In genomic region chr1:228059536-228060457, GRCh38 we compare ENCODE assay signal across 8 cellular contexts. TPM values are rescaled to one million over a fixed set of nuclear protein-coding genes. Genes with fewer than 3 reads are reported as not detected.
A peak's percentile ranks its signal among the peaks of the same experiment; 100 is the strongest.
DNase-seq lines count a peak whose midpoint lies in the region; ATAC-seq, FAIRE-seq and TF ChIP-seq lines count a peak whose summit lies in the region.

No MANE protein-coding gene starts in this region.

- H3K4me2 ChIP-seq in H1 (ENCODE audit: insufficient read depth in 1 of 2, low read depth in 2 of 2, low read length in 2 of 2), result peak overlapping the region; percentile 65 to 94

- intact Hi-C loops in upper lobe of right lung (cut with DNase I), result no loop called here

- H3K23me2 ChIP-seq in H1 (ENCODE audit: low read depth, low read length), result peaks cover 2% of the 10 kb centered on the region; the same call in 1 of the 2 replicates

- 3% methylated on average over 19 of the region's 35 CpGs; no CpG with 5 or more reads in 1 of the 2 experiments for WGBS in H1 (ENCODE audit: extremely low coverage in 1 of 2, insufficient coverage in 1 of 2, insufficient read length in 1 of 2, insufficient replicate concordance in 2 of 2, low coverage in 1 of 2, low lambda C conversion rate in 2 of 2, missing lambda C conversion rate in 1 of 2), 2 experiments

- H3K27ac ChIP-seq in H1 (ENCODE audit: low read depth, low read length) (no peak overlapping the region; the same call in 1 of the 2 replicates), upper lobe of right lung (peak overlapping the region; percentile 51)

- H2BK15ac ChIP-seq in H1 (ENCODE audit: low read length), result no peak overlapping the region

- H3K56ac ChIP-seq in H1 (replicated peaks; ENCODE audit: insufficient read length, low read depth, low read length), result no peak overlapping the region

- H3K14ac ChIP-seq in H1 (ENCODE audit: insufficient read length), result no peak overlapping the region

- H3K4me3 ChIP-seq in H1 (ENCODE audit: extremely low read depth in 1 of 4, insufficient read depth in 2 of 4, low read depth in 3 of 4, low read length in 4 of 4) (peak overlapping the region; percentile 50 to 75 (median 69)), upper lobe of right lung (peak overlapping the region; percentile 38)

- H3K23ac ChIP-seq in H1 (ENCODE audit: insufficient read length), result no peak overlapping the region

- TF ChIP-seq POLR2A in H1 (IDR thresholded peaks at IDR 0.05; ENCODE audit: control extremely low read depth in 1 of 2, low read depth in 2 of 2, low read length in 2 of 2), result no peak

- H3K36me3 Mint-ChIP-seq in activated CD4-positive, alpha-beta T cell treated with anti-CD3 and anti-CD28 coated beads, Interleukin-2, amount 10 ng/mL, durations not matched to agents 7 days and 5 days (ENCODE audit: low read depth), result no peaks in the 10 kb centered on the region
- H3K36me3 Mint-ChIP-seq in nephron progenitor cell (ENCODE audit: low read depth), result no peaks in the 10 kb centered on the region

- no peak overlapping the region for H2BK120ac ChIP-seq in H1 (replicated peaks; ENCODE audit: low read depth, low read length)

- H2BK5ac ChIP-seq in H1 (ENCODE audit: low read depth, low read length), result no peak overlapping the region

- H2BK12ac ChIP-seq in H1 (ENCODE audit: low read depth, low read length), result no peak overlapping the region

- no peaks in the 10 kb centered on the region for H3K9me3 Mint-ChIP-seq in activated CD4-positive, alpha-beta T cell treated with anti-CD3 and anti-CD28 coated beads, Interleukin-2, amount 10 ng/mL, durations not matched to agents 7 days and 5 days
- peaks cover 30% of the 10 kb centered on the region for H3K9me3 Mint-ChIP-seq in nephron progenitor cell

- peak overlapping the region; percentile 66 for H4K5ac ChIP-seq in H1 (ENCODE audit: insufficient read length, low read depth, low read length)

- TF ChIP-seq EP300 in H1 (IDR thresholded peaks at IDR 0.05; ENCODE audit: borderline replicate concordance in 1 of 2, low read depth in 2 of 2, low read length in 2 of 2), result no peak

- peak overlapping the region; percentile 80; the same call in 1 of the 2 replicates for H2AFZ ChIP-seq in H1 (ENCODE audit: low read length)

- no peak overlapping the region for H3K4ac ChIP-seq in H1 (replicated peaks; ENCODE audit: insufficient read length, low read depth, low read length)

- peak overlapping the region; percentile 80 for H4K8ac ChIP-seq in H1 (ENCODE audit: extremely low read depth, insufficient read depth, low read length)

- CTCF ChIA-PET in activated CD4-positive, alpha-beta T cell treated with anti-CD3 and anti-CD28 coated beads, Interleukin-2, amount 10 ng/mL, durations not matched to agents 7 days and 5 days (lab: Charles Lee), result interaction anchor here (1.5 to 2.6 kb wide), 2 partner anchors 12 to 17 kb away, joined by 3 to 11 read pairs; no protein-coding TSS in a partner anchor
- CTCF ChIA-PET in H1 (lab: Charles Lee; ENCODE audit: partially characterized antibody), result interaction anchor here (0.6 to 14.1 kb wide), 11 partner anchors 14 to 569 kb away, joined by 3 to 197 read pairs (median 3); partner anchors contain the start of gene WNT3A

- H3K4me1 ChIP-seq in H1 (replicated peaks in 1 of 4; ENCODE audit: control insufficient read depth in 3 of 4, insufficient read depth in 4 of 4, low read length in 3 of 4) (peaks cover 0 to 6% (median 2%) of the 10 kb centered on the region in 4 experiments; a peak in 3 of 7 replicates), upper lobe of right lung (peaks cover 14% of the 10 kb centered on the region)

- H2AK5ac ChIP-seq in H1 (ENCODE audit: low read depth, low read length), result no peak overlapping the region; the same call in 1 of the 2 replicates

- peak; percentile 13 for FAIRE-seq in H1 (lab: Jason Lieb, UNC)

- DNase-seq in Caki2 (ENCODE audit: low read depth), result peak; percentile 91
- peak; percentile 92 for DNase-seq in NAMALWA (ENCODE audit: low spot score)
- peak; percentile 62 for DNase-seq in activated CD4-positive, alpha-beta T cell treated with anti-CD3 and anti-CD28 coated beads, Interleukin-2, amount 10 ng/mL, durations not matched to agents 7 days and 5 days
- peak; percentile 88 to 100 for DNase-seq in H1 (ENCODE audit: low read depth in 1 of 2, low spot score in 2 of 2)
- DNase-seq in nephron progenitor cell, result peak; percentile 94
- peak; percentile 99 for DNase-seq in upper lobe of right lung
- DNase-seq in NCI-H446 (lab: John Stamatoyannopoulos, UW), result no peak

- H3K4me1 Mint-ChIP-seq in activated CD4-positive, alpha-beta T cell treated with anti-CD3 and anti-CD28 coated beads, Interleukin-2, amount 10 ng/mL, durations not matched to agents 7 days and 5 days, result peaks cover 15% of the 10 kb centered on the region
- peaks cover 6% of the 10 kb centered on the region for H3K4me1 Mint-ChIP-seq in nephron progenitor cell

- in situ Hi-C loops in Caki2 (cut with HindIII; ENCODE audit: low pct_unique_long_range_greater_than_20kb, low sequenced_read_pairs), result no loop called here

- H3K27me3 ChIP-seq in H1 (replicated peaks in 1 of 4; ENCODE audit: control insufficient read depth in 3 of 4, extremely low read depth in 1 of 4, insufficient read depth in 3 of 4, low read length in 3 of 4), result peaks cover 19 to 77% (median 64%) of the 10 kb centered on the region in 4 experiments
- peaks cover 69% of the 10 kb centered on the region for H3K27me3 ChIP-seq in upper lobe of right lung

- H3K27me3 Mint-ChIP-seq in activated CD4-positive, alpha-beta T cell treated with anti-CD3 and anti-CD28 coated beads, Interleukin-2, amount 10 ng/mL, durations not matched to agents 7 days and 5 days, result peaks cover 57% of the 10 kb centered on the region
- H3K27me3 Mint-ChIP-seq in nephron progenitor cell (ENCODE audit: low read depth, poor library complexity), result peaks cover 70% of the 10 kb centered on the region

- no peak overlapping the region; a peak in 1 of 7 replicates for H3K9ac ChIP-seq in H1 (replicated peaks in 1 of 4; ENCODE audit: extremely low read depth in 1 of 4, low read depth in 3 of 4, low read length in 3 of 4)

- H4K91ac ChIP-seq in H1 (replicated peaks; ENCODE audit: insufficient read length, low read length), result no peak overlapping the region

- TF ChIP-seq RAD21 in H1 (IDR thresholded peaks at IDR 0.05 in 1 of 2, conservative IDR thresholded peaks at IDR 0.05 in 1 of 2; ENCODE audit: low read depth in 2 of 2, low read length in 2 of 2), result no peak

- POLR2A ChIA-PET in activated CD4-positive, alpha-beta T cell treated with anti-CD3 and anti-CD28 coated beads, Interleukin-2, amount 10 ng/mL, durations not matched to agents 7 days and 5 days (lab: Charles Lee), result no interaction called here
- POLR2A ChIA-PET in H1 (lab: Charles Lee; ENCODE audit: partially characterized antibody), result interaction anchor here (1.0 to 2.1 kb wide), 8 partner anchors 11 to 398 kb away, joined by 3 to 5 read pairs (median 4); partner anchors contain the start of gene WNT3A

- H3K36me3 ChIP-seq in H1 (ENCODE audit: control insufficient read depth in 2 of 4, insufficient read depth in 4 of 4, low read length in 3 of 4), result no peaks in the 10 kb centered on the region
- no peaks in the 10 kb centered on the region for H3K36me3 ChIP-seq in upper lobe of right lung

- H3K27ac Mint-ChIP-seq in activated CD4-positive, alpha-beta T cell treated with anti-CD3 and anti-CD28 coated beads, Interleukin-2, amount 10 ng/mL, durations not matched to agents 7 days and 5 days, result no peak overlapping the region
- H3K27ac Mint-ChIP-seq in nephron progenitor cell, result no peak overlapping the region

- TF ChIP-seq CTCF in H1 (IDR thresholded peaks at IDR 0.05; ENCODE audit: control extremely low read depth in 1 of 3, insufficient read depth in 1 of 3, low read depth in 1 of 3, low read length in 3 of 3) (no peak), nephron progenitor cell (IDR thresholded peaks at IDR 0.05) (no peak), upper lobe of right lung (IDR thresholded peaks at IDR 0.05) (no peak)

- H3K4me3 Mint-ChIP-seq in activated CD4-positive, alpha-beta T cell treated with anti-CD3 and anti-CD28 coated beads, Interleukin-2, amount 10 ng/mL, durations not matched to agents 7 days and 5 days, result peak overlapping the region; percentile 50
- H3K4me3 Mint-ChIP-seq in nephron progenitor cell, result peak overlapping the region; percentile 64

- no peaks in the 10 kb centered on the region for H3K79me2 ChIP-seq in H1 (ENCODE audit: control insufficient read depth in 1 of 2, insufficient read depth in 2 of 2, low read length in 2 of 2)

- peak; percentile 92 for ATAC-seq in upper lobe of right lung
- no peak for ATAC-seq in HG02763 (IDR thresholded peaks at IDR 0.05; ENCODE audit: unreplicated experiment)

- H3K9me3 ChIP-seq in H1 (ENCODE audit: insufficient read depth in 2 of 2, low read depth in 1 of 2, low read length in 1 of 2), result no peaks in the 10 kb centered on the region
- H3K9me3 ChIP-seq in upper lobe of right lung, result no peaks in the 10 kb centered on the region

- H4K20me1 ChIP-seq in H1 (replicated peaks in 1 of 2; ENCODE audit: control insufficient read depth in 1 of 2, insufficient read depth in 2 of 2, low read length in 2 of 2), result no peaks in the 10 kb centered on the region

- no peaks in the 10 kb centered on the region for H3K79me1 ChIP-seq in H1 (ENCODE audit: low read depth, low read length)

- no peak overlapping the region for H2BK20ac ChIP-seq in H1 (ENCODE audit: low read length)

- peak overlapping the region; percentile 87 for H3K18ac ChIP-seq in H1 (ENCODE audit: extremely low read depth, low read length)

RNA-seq across cellular contexts. Expression of gene ARF1, which starts 22.7 kb away (rescaled TPM):
- total RNA-seq in Caki2 (2014; rRNA removed; shearing (Covaris generic); ENCODE audit: low replicate concordance), result 339 and 399 TPM in 2 replicates
- 100 to 1,000 TPM; 267 to 285 TPM for total RNA-seq in activated CD4-positive, alpha-beta T cell treated with anti-CD3 and anti-CD28 coated beads, Interleukin-2, amount 10 ng/mL, durations not matched to agents 7 days and 5 days
- 265 and 267 TPM in 2 replicates for total RNA-seq in H1 (2021; fragmentation: NEBNext Ultra II Directional; extraction: Animal tissue kit (Norgen Biotek cat#: 25700))
- polyA plus RNA-seq in H1 (2011; rRNA removed), result 471 and 606 TPM in 2 replicates
- 441 TPM for polyA plus RNA-seq in H1 (2011; cell fraction: cytosol; rRNA removed)
- 308 TPM for polyA plus RNA-seq in H1 (2011; cell fraction: nucleus; rRNA removed)
- polyA plus RNA-seq in H1 (2012, experiment 1 of 2), result 315 to 344 TPM (median 336 TPM) in 4 replicates
- 366 TPM for polyA plus RNA-seq in H1 (2012, experiment 2 of 2)
- polyA plus RNA-seq in H1 (2013, experiment 1 of 2), result 193 TPM
- polyA plus RNA-seq in H1 (2013, experiment 2 of 2), result 197 TPM
- polyA minus RNA-seq in H1 (2011; rRNA and poly(A)+ RNA removed), result 359 and 424 TPM in 2 replicates
- 253 TPM for polyA minus RNA-seq in H1 (2011; cell fraction: cytosol; rRNA and poly(A)+ RNA removed)
- polyA minus RNA-seq in H1 (2011; cell fraction: nucleus; rRNA and poly(A)+ RNA removed), result 129 TPM
- total RNA-seq in upper lobe of right lung, result 397 TPM

RNA-seq across cellular contexts. Expression of gene C1orf35, which starts 43.3 kb away (rescaled TPM):
- 57.9 and 61.2 TPM in 2 replicates for total RNA-seq in Caki2 (2014; rRNA removed; shearing (Covaris generic); ENCODE audit: low replicate concordance)
- total RNA-seq in activated CD4-positive, alpha-beta T cell treated with anti-CD3 and anti-CD28 coated beads, Interleukin-2, amount 10 ng/mL, durations not matched to agents 7 days and 5 days, result 10 to 100 TPM; 14.4 to 24.4 TPM
- total RNA-seq in H1 (2021; fragmentation: NEBNext Ultra II Directional; extraction: Animal tissue kit (Norgen Biotek cat#: 25700)), result 19.9 and 22.5 TPM in 2 replicates
- polyA plus RNA-seq in H1 (2011; rRNA removed), result 18.6 and 28.5 TPM in 2 replicates
- polyA plus RNA-seq in H1 (2011; cell fraction: cytosol; rRNA removed), result 23.7 TPM
- polyA plus RNA-seq in H1 (2011; cell fraction: nucleus; rRNA removed), result 41.3 TPM
- 15.0 to 30.9 TPM (median 25.2 TPM) in 4 replicates for polyA plus RNA-seq in H1 (2012, experiment 1 of 2)
- polyA plus RNA-seq in H1 (2012, experiment 2 of 2), result 17.1 TPM
- polyA plus RNA-seq in H1 (2013, experiment 1 of 2), result 26.2 TPM
- polyA plus RNA-seq in H1 (2013, experiment 2 of 2), result 25.8 TPM
- 1.3 and 1.4 TPM in 2 replicates for polyA minus RNA-seq in H1 (2011; rRNA and poly(A)+ RNA removed)
- polyA minus RNA-seq in H1 (2011; cell fraction: cytosol; rRNA and poly(A)+ RNA removed), result 4.6 TPM
- 5.5 TPM for polyA minus RNA-seq in H1 (2011; cell fraction: nucleus; rRNA and poly(A)+ RNA removed)
- 12.5 TPM for total RNA-seq in upper lobe of right lung

RNA-seq across cellular contexts. Expression of gene MRPL55, which starts 49.3 kb away (rescaled TPM):
- total RNA-seq in Caki2 (2014; rRNA removed; shearing (Covaris generic); ENCODE audit: low replicate concordance), result 126 and 138 TPM in 2 replicates
- 10 to 100 TPM; 38.6 to 44.1 TPM for total RNA-seq in activated CD4-positive, alpha-beta T cell treated with anti-CD3 and anti-CD28 coated beads, Interleukin-2, amount 10 ng/mL, durations not matched to agents 7 days and 5 days
- total RNA-seq in H1 (2021; fragmentation: NEBNext Ultra II Directional; extraction: Animal tissue kit (Norgen Biotek cat#: 25700)), result 59.0 and 62.7 TPM in 2 replicates
- polyA plus RNA-seq in H1 (2011; rRNA removed), result 244 and 249 TPM in 2 replicates
- polyA plus RNA-seq in H1 (2011; cell fraction: cytosol; rRNA removed), result 186 TPM
- polyA plus RNA-seq in H1 (2011; cell fraction: nucleus; rRNA removed), result 157 TPM
- polyA plus RNA-seq in H1 (2012, experiment 1 of 2), result 31.0 to 91.5 TPM (median 85.9 TPM) in 4 replicates
- 110 TPM for polyA plus RNA-seq in H1 (2012, experiment 2 of 2)
- 72.3 TPM for polyA plus RNA-seq in H1 (2013, experiment 1 of 2)
- 69.2 TPM for polyA plus RNA-seq in H1 (2013, experiment 2 of 2)
- polyA minus RNA-seq in H1 (2011; rRNA and poly(A)+ RNA removed), result 30.6 and 36.8 TPM in 2 replicates
- polyA minus RNA-seq in H1 (2011; cell fraction: cytosol; rRNA and poly(A)+ RNA removed), result 38.5 TPM
- 46.7 TPM for polyA minus RNA-seq in H1 (2011; cell fraction: nucleus; rRNA and poly(A)+ RNA removed)
- total RNA-seq in upper lobe of right lung, result 39.9 TPM

RNA-seq across cellular contexts. Expression of gene WNT3A, which starts 53.0 kb away (rescaled TPM):
- 0.49 TPM in 1 of 2 replicates, not detected in the other for total RNA-seq in Caki2 (2014; rRNA removed; shearing (Covaris generic); ENCODE audit: low replicate concordance)
- not detected for total RNA-seq in activated CD4-positive, alpha-beta T cell treated with anti-CD3 and anti-CD28 coated beads, Interleukin-2, amount 10 ng/mL, durations not matched to agents 7 days and 5 days
- 0.10 and 0.19 TPM in 2 replicates for total RNA-seq in H1 (2021; fragmentation: NEBNext Ultra II Directional; extraction: Animal tissue kit (Norgen Biotek cat#: 25700))
- polyA plus RNA-seq in H1 (2011; rRNA removed), result 0.08 and 0.13 TPM in 2 replicates
- 0.05 TPM for polyA plus RNA-seq in H1 (2011; cell fraction: cytosol; rRNA removed)
- 0.26 TPM for polyA plus RNA-seq in H1 (2011; cell fraction: nucleus; rRNA removed)
- 0.05 to 0.17 TPM (median 0.08 TPM) in 3 of 4 replicates, not detected in the other for polyA plus RNA-seq in H1 (2012, experiment 1 of 2)
- 0.13 TPM for polyA plus RNA-seq in H1 (2012, experiment 2 of 2)
- 0.02 TPM for polyA plus RNA-seq in H1 (2013, experiment 1 of 2)
- 0.07 TPM for polyA plus RNA-seq in H1 (2013, experiment 2 of 2)
- polyA minus RNA-seq in H1 (2011; rRNA and poly(A)+ RNA removed), result 0.06 and 0.07 TPM in 2 replicates
- polyA minus RNA-seq in H1 (2011; cell fraction: cytosol; rRNA and poly(A)+ RNA removed), result not detected
- 0.40 TPM for polyA minus RNA-seq in H1 (2011; cell fraction: nucleus; rRNA and poly(A)+ RNA removed)
- 10.1 TPM for total RNA-seq in upper lobe of right lung

Comparison
In these comparisons a context has a peak if more than half of its experiments do, and no peak if none do; other contexts are left out.
1. DNase-seq: peak in Caki2 (single experiment), NAMALWA (single experiment), activated CD4-positive, alpha-beta T cell treated with anti-CD3 and anti-CD28 coated beads, Interleukin-2, amount 10 ng/mL, durations not matched to agents 7 days and 5 days (single experiment), H1 (2 of 2), nephron progenitor cell (single experiment) and upper lobe of right lung (single experiment); none in NCI-H446 (0 of 2).